In the genomic region with DNA sequence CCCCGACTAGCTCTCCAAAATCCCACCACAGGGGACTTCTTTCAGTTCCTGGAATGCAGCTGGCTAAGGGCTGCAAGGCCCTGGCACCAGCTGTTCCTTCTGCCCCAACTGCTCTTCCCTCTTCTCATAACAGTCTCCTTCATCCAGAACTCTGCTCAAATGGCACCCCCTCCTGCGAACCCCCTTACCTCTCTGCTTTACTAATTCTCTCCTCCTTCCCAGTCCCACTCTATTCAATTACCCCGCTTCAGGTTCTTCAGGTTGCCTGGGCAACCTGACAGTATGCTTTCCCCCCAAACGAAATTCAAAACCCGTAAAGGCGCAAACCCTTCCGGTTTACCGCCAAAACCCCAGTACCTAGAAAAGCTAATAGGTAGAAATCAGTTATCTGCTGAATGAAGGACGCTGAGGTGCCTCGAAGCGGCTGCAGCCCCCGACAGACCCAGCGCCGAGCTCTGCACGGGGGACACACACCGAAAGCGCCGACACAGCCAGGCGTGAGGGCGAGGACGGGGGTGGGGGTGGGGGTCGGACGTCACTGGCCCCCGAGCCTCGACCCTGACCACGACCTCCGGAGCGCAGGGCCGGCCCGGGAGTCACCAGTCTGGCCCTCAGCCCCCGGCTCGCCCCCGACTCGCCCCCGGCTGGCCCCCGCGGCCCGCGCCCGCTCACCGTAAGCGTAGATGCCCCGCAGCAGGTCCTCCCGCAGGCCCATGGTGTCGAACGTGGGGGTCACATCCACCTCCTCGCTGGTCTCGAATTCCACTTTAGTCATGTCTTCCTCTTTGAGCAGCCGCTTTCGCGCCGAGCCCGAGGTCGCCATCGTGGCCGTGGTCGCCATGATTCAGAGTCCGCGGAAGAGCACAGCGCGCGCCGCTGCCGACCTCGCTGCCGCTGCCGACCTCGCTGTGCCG, we compare ENCODE assay signal across 1 cellular context.
TF ChIP-seq lines count a peak whose summit lies in the region.

No MANE protein-coding gene starts in this region.

TF ChIP-seq in HepG2, 621 proteins besides CTCF, POLR2A, EP300 and RAD21 (continued from another document and continues in another):
- TF ChIP-seq, protein P1, sequence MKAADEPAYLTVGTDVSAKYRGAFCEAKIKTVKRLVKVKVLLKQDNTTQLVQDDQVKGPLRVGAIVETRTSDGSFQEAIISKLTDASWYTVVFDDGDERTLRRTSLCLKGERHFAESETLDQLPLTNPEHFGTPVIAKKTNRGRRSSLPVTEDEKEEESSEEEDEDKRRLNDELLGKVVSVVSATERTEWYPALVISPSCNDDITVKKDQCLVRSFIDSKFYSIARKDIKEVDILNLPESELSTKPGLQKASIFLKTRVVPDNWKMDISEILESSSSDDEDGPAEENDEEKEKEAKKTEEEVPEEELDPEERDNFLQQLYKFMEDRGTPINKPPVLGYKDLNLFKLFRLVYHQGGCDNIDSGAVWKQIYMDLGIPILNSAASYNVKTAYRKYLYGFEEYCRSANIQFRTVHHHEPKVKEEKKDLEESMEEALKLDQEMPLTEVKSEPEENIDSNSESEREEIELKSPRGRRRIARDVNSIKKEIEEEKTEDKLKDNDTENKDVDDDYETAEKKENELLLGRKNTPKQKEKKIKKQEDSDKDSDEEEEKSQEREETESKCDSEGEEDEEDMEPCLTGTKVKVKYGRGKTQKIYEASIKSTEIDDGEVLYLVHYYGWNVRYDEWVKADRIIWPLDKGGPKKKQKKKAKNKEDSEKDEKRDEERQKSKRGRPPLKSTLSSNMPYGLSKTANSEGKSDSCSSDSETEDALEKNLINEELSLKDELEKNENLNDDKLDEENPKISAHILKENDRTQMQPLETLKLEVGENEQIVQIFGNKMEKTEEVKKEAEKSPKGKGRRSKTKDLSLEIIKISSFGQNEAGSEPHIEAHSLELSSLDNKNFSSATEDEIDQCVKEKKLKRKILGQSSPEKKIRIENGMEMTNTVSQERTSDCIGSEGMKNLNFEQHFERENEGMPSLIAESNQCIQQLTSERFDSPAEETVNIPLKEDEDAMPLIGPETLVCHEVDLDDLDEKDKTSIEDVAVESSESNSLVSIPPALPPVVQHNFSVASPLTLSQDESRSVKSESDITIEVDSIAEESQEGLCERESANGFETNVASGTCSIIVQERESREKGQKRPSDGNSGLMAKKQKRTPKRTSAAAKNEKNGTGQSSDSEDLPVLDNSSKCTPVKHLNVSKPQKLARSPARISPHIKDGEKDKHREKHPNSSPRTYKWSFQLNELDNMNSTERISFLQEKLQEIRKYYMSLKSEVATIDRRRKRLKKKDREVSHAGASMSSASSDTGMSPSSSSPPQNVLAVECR (CRISPR knock-in tag; IDR thresholded peaks at IDR 0.05; ENCODE audit: borderline replicate concordance), result no peak; the same call in 1 of the 2 replicates
- TF ChIP-seq AHR (CRISPR knock-in tag; IDR thresholded peaks at IDR 0.05), result no peak
- TF ChIP-seq FIP1L1 (IDR thresholded peaks at IDR 0.05; ENCODE audit: borderline replicate concordance, insufficient read depth, low read depth, low read length), result no peak
- TF ChIP-seq, protein P2, sequence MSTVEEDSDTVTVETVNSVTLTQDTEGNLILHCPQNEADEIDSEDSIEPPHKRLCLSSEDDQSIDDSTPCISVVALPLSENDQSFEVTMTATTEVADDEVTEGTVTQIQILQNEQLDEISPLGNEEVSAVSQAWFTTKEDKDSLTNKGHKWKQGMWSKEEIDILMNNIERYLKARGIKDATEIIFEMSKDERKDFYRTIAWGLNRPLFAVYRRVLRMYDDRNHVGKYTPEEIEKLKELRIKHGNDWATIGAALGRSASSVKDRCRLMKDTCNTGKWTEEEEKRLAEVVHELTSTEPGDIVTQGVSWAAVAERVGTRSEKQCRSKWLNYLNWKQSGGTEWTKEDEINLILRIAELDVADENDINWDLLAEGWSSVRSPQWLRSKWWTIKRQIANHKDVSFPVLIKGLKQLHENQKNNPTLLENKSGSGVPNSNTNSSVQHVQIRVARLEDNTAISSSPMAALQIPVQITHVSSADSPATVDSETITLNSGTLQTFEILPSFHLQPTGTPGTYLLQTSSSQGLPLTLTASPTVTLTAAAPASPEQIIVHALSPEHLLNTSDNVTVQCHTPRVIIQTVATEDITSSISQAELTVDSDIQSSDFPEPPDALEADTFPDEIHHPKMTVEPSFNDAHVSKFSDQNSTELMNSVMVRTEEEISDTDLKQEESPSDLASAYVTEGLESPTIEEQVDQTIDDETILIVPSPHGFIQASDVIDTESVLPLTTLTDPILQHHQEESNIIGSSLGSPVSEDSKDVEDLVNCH (CRISPR knock-in tag; IDR thresholded peaks at IDR 0.05), result 0 out of 2 replicates have a peak, but pooled peaks have one; percentile 18
- 0 out of 2 replicates have a peak, but pooled peaks have one; percentile 47 for TF ChIP-seq ZSCAN20 (CRISPR knock-in tag; IDR thresholded peaks at IDR 0.05; ENCODE audit: borderline replicate concordance)
- TF ChIP-seq, protein P3, sequence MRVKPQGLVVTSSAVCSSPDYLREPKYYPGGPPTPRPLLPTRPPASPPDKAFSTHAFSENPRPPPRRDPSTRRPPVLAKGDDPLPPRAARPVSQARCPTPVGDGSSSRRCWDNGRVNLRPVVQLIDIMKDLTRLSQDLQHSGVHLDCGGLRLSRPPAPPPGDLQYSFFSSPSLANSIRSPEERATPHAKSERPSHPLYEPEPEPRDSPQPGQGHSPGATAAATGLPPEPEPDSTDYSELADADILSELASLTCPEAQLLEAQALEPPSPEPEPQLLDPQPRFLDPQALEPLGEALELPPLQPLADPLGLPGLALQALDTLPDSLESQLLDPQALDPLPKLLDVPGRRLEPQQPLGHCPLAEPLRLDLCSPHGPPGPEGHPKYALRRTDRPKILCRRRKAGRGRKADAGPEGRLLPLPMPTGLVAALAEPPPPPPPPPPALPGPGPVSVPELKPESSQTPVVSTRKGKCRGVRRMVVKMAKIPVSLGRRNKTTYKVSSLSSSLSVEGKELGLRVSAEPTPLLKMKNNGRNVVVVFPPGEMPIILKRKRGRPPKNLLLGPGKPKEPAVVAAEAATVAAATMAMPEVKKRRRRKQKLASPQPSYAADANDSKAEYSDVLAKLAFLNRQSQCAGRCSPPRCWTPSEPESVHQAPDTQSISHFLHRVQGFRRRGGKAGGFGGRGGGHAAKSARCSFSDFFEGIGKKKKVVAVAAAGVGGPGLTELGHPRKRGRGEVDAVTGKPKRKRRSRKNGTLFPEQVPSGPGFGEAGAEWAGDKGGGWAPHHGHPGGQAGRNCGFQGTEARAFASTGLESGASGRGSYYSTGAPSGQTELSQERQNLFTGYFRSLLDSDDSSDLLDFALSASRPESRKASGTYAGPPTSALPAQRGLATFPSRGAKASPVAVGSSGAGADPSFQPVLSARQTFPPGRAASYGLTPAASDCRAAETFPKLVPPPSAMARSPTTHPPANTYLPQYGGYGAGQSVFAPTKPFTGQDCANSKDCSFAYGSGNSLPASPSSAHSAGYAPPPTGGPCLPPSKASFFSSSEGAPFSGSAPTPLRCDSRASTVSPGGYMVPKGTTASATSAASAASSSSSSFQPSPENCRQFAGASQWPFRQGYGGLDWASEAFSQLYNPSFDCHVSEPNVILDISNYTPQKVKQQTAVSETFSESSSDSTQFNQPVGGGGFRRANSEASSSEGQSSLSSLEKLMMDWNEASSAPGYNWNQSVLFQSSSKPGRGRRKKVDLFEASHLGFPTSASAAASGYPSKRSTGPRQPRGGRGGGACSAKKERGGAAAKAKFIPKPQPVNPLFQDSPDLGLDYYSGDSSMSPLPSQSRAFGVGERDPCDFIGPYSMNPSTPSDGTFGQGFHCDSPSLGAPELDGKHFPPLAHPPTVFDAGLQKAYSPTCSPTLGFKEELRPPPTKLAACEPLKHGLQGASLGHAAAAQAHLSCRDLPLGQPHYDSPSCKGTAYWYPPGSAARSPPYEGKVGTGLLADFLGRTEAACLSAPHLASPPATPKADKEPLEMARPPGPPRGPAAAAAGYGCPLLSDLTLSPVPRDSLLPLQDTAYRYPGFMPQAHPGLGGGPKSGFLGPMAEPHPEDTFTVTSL (CRISPR knock-in tag; IDR thresholded peaks at IDR 0.05; ENCODE audit: borderline replicate concordance), result no peak
- TF ChIP-seq ZSCAN12 (CRISPR knock-in tag; IDR thresholded peaks at IDR 0.05), result 0 out of 2 replicates have a peak, but pooled peaks have one; percentile 87
- TF ChIP-seq MXI1 (IDR thresholded peaks at IDR 0.05; ENCODE audit: borderline replicate concordance, low read depth, low read length), result no peak
- TF ChIP-seq, protein P4, sequence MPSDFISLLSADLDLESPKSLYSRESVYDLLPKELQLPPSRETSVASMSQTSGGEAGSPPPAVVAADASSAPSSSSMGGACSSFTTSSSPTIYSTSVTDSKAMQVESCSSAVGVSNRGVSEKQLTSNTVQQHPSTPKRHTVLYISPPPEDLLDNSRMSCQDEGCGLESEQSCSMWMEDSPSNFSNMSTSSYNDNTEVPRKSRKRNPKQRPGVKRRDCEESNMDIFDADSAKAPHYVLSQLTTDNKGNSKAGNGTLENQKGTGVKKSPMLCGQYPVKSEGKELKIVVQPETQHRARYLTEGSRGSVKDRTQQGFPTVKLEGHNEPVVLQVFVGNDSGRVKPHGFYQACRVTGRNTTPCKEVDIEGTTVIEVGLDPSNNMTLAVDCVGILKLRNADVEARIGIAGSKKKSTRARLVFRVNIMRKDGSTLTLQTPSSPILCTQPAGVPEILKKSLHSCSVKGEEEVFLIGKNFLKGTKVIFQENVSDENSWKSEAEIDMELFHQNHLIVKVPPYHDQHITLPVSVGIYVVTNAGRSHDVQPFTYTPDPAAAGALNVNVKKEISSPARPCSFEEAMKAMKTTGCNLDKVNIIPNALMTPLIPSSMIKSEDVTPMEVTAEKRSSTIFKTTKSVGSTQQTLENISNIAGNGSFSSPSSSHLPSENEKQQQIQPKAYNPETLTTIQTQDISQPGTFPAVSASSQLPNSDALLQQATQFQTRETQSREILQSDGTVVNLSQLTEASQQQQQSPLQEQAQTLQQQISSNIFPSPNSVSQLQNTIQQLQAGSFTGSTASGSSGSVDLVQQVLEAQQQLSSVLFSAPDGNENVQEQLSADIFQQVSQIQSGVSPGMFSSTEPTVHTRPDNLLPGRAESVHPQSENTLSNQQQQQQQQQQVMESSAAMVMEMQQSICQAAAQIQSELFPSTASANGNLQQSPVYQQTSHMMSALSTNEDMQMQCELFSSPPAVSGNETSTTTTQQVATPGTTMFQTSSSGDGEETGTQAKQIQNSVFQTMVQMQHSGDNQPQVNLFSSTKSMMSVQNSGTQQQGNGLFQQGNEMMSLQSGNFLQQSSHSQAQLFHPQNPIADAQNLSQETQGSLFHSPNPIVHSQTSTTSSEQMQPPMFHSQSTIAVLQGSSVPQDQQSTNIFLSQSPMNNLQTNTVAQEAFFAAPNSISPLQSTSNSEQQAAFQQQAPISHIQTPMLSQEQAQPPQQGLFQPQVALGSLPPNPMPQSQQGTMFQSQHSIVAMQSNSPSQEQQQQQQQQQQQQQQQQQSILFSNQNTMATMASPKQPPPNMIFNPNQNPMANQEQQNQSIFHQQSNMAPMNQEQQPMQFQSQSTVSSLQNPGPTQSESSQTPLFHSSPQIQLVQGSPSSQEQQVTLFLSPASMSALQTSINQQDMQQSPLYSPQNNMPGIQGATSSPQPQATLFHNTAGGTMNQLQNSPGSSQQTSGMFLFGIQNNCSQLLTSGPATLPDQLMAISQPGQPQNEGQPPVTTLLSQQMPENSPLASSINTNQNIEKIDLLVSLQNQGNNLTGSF (CRISPR knock-in tag; IDR thresholded peaks at IDR 0.05), result peak; percentile 72; the same call in 1 of the 2 replicates
- TF ChIP-seq ZKSCAN1 (IDR thresholded peaks at IDR 0.05; ENCODE audit: low read length), result no peak
- TF ChIP-seq MEF2D (CRISPR knock-in tag; IDR thresholded peaks at IDR 0.05), result no peak
- TF ChIP-seq RELA (CRISPR knock-in tag; IDR thresholded peaks at IDR 0.05), result no peak
- TF ChIP-seq ZNF557 (CRISPR knock-in tag; IDR thresholded peaks at IDR 0.05), result no peak
- 0 out of 2 replicates have a peak, but pooled peaks have one; percentile 66 for TF ChIP-seq ISX (CRISPR knock-in tag; conservative IDR thresholded peaks at IDR 0.05)
- TF ChIP-seq SATB2 (CRISPR knock-in tag; IDR thresholded peaks at IDR 0.05), result 0 out of 2 replicates have a peak, but pooled peaks have one; percentile 84
- no peak; the same call in 1 of the 2 replicates for TF ChIP-seq RNF2 (conservative IDR thresholded peaks at IDR 0.05; ENCODE audit: low read depth)
- no peak for TF ChIP-seq CENPX (CRISPR knock-in tag; IDR thresholded peaks at IDR 0.05)
- TF ChIP-seq ZNF256 (CRISPR knock-in tag; conservative IDR thresholded peaks at IDR 0.05), result 0 out of 2 replicates have a peak, but pooled peaks have one; percentile 65
- TF ChIP-seq CBX5 (CRISPR knock-in tag; IDR thresholded peaks at IDR 0.05; ENCODE audit: borderline replicate concordance), result no peak
- TF ChIP-seq, protein P5, sequence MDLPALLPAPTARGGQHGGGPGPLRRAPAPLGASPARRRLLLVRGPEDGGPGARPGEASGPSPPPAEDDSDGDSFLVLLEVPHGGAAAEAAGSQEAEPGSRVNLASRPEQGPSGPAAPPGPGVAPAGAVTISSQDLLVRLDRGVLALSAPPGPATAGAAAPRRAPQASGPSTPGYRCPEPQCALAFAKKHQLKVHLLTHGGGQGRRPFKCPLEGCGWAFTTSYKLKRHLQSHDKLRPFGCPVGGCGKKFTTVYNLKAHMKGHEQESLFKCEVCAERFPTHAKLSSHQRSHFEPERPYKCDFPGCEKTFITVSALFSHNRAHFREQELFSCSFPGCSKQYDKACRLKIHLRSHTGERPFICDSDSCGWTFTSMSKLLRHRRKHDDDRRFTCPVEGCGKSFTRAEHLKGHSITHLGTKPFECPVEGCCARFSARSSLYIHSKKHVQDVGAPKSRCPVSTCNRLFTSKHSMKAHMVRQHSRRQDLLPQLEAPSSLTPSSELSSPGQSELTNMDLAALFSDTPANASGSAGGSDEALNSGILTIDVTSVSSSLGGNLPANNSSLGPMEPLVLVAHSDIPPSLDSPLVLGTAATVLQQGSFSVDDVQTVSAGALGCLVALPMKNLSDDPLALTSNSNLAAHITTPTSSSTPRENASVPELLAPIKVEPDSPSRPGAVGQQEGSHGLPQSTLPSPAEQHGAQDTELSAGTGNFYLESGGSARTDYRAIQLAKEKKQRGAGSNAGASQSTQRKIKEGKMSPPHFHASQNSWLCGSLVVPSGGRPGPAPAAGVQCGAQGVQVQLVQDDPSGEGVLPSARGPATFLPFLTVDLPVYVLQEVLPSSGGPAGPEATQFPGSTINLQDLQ (CRISPR knock-in tag; IDR thresholded peaks at IDR 0.05), result 0 out of 2 replicates have a peak, but pooled peaks have one; percentile 80
- TF ChIP-seq, protein P6, sequence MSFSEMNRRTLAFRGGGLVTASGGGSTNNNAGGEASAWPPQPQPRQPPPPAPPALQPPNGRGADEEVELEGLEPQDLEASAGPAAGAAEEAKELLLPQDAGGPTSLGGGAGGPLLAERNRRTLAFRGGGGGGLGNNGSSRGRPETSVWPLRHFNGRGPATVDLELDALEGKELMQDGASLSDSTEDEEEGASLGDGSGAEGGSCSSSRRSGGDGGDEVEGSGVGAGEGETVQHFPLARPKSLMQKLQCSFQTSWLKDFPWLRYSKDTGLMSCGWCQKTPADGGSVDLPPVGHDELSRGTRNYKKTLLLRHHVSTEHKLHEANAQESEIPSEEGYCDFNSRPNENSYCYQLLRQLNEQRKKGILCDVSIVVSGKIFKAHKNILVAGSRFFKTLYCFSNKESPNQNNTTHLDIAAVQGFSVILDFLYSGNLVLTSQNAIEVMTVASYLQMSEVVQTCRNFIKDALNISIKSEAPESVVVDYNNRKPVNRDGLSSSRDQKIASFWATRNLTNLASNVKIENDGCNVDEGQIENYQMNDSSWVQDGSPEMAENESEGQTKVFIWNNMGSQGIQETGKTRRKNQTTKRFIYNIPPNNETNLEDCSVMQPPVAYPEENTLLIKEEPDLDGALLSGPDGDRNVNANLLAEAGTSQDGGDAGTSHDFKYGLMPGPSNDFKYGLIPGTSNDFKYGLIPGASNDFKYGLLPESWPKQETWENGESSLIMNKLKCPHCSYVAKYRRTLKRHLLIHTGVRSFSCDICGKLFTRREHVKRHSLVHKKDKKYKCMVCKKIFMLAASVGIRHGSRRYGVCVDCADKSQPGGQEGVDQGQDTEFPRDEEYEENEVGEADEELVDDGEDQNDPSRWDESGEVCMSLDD (CRISPR knock-in tag; IDR thresholded peaks at IDR 0.05; ENCODE audit: borderline replicate concordance), result no peak; the same call in 1 of the 2 replicates
- TF ChIP-seq HCFC1 (IDR thresholded peaks at IDR 0.05; ENCODE audit: low read depth, low read length), result no peak
- no peak for TF ChIP-seq SSRP1 (CRISPR knock-in tag; IDR thresholded peaks at IDR 0.05)
- TF ChIP-seq ZNF501 (CRISPR knock-in tag; IDR thresholded peaks at IDR 0.05), result peak; percentile 76
- TF ChIP-seq TMF1 (CRISPR knock-in tag; IDR thresholded peaks at IDR 0.05; ENCODE audit: low read depth), result no peak
